8 cellular contexts compared by ENCODE assay signal in the genomic region with DNA sequence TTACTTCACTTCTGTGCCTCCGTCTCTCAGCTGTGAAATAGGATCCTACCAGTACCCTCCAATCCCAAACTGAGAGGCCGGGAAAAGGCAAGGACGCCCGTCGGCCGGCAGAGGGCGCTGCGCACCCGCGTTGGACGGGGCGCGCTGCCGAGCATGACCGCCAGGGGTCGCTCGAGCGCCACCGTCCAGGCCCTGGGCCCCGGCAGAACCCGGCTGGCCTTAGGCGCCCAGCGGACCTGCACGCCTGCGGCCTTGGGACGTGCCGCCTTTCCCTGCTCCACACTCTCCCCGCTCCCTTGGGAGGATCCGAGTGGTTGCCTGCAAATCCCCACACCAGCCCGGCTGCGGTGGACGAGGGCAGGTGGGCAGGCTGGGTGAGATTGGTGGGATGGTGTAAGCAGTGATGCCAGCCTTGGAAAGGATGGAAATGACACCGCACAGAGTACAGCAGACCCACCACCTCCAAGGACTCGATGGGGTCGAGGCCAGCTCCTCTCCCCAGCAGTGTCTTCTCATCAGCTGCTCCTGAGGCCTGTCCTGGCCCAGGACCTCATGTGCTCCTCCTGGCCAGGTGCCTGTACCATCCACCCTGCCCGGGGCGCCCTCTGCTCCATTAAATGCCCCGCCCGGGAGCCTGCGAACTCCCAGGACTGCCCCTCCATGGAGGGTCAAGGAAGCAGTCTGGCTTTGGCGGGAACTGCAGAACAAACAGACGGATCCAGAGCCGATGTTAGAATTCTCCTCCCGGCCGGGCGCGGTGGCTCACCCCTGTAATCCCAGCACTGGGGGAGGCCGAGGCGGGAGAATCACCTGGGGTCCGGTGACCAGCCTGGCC. TPM values are rescaled to one million over a fixed set of nuclear protein-coding genes. Genes with fewer than 3 reads are reported as not detected.
DNase-seq lines count a peak whose midpoint lies in the region; ATAC-seq, FAIRE-seq and TF ChIP-seq lines count a peak whose summit lies in the region.

No MANE protein-coding gene starts in this region.

- CTCF ChIA-PET in Panc1 (lab: Charles Lee) = interaction anchor here (0.6 to 1.2 kb wide), 9 partner anchors 15 to 545 kb away, joined by 3 to 8 read pairs (median 3); a partner anchor contains a TSS

- H3K9me3 Mint-ChIP-seq in activated T-helper 2 cell treated with anti-CD3 and anti-CD28 coated beads, Interferon-gamma antibody, Interleukin-2, Interleukin-4, amounts not matched to agents 10 μg/mL and 5 μg/mL and 100 μg/mL, durations not matched to agents 14 hours and 24 hours and 36 hours = no peaks in the 10 kb centered on the region
- H3K9me3 Mint-ChIP-seq in neural progenitor cell = peaks cover 2% of the 10 kb centered on the region

- no peaks in the 10 kb centered on the region for H4K20me1 ChIP-seq in neural progenitor cell (ENCODE audit: low read depth)

- POLR2A ChIA-PET in Panc1 (lab: Charles Lee) = no interaction called here

- in situ Hi-C loops in Panc1 (cut with HindIII; ENCODE audit: low pct_unique_long_range_greater_than_20kb, low sequenced_read_pairs) = no loop called here

- H3K4me1 Mint-ChIP-seq in activated T-helper 2 cell treated with anti-CD3 and anti-CD28 coated beads, Interferon-gamma antibody, Interleukin-2, Interleukin-4, amounts not matched to agents 10 μg/mL and 5 μg/mL and 100 μg/mL, durations not matched to agents 14 hours and 24 hours and 36 hours (ENCODE audit: low read depth) = peaks cover 31% of the 10 kb centered on the region
- H3K4me1 Mint-ChIP-seq in neural progenitor cell = peaks cover 11% of the 10 kb centered on the region

- BruUV-seq in Panc1 (replicated peaks; lab: Mats Ljungman, UMichigan) = no TSS peak

- peak; percentile 29 for FAIRE-seq in D721Med (lab: Jason Lieb, UNC)

- no peak overlapping the region for H3K27ac Mint-ChIP-seq in activated T-helper 2 cell treated with anti-CD3 and anti-CD28 coated beads, Interferon-gamma antibody, Interleukin-2, Interleukin-4, amounts not matched to agents 10 μg/mL and 5 μg/mL and 100 μg/mL, durations not matched to agents 14 hours and 24 hours and 36 hours
- H3K27ac Mint-ChIP-seq in neural progenitor cell = no peak overlapping the region

- H3K9me3 ChIP-seq in Panc1 (ENCODE audit: control insufficient read depth, insufficient read depth, low read depth, low read length) = no peaks in the 10 kb centered on the region
- no peaks in the 10 kb centered on the region for H3K9me3 ChIP-seq in neural progenitor cell (ENCODE audit: low read depth)
- no peaks in the 10 kb centered on the region for H3K9me3 ChIP-seq in testis

- H3K4me3 ChIP-seq in Panc1 (ENCODE audit: low read depth in 2 of 2, low read length in 2 of 2) (peak overlapping the region in 1 of 2 experiments; percentile 26; a peak in 2 of 4 replicates), fibroblast of pulmonary artery (replicated peaks; ENCODE audit: low read depth, low read length) (no peak overlapping the region), neural progenitor cell (no peak overlapping the region), testis (peak overlapping the region in 1 of 2 donors; percentile 11)

- H3K4me2 ChIP-seq in neural progenitor cell = no peak overlapping the region

- ATAC-seq in GM21515 (IDR thresholded peaks at IDR 0.05; ENCODE audit: unreplicated experiment) (peak; percentile 75), Panc1 (peak; percentile 90)

- peak overlapping the region; percentile 94 for H2AFZ ChIP-seq in neural progenitor cell (replicated peaks)

- TF ChIP-seq POLR2A in testis (IDR thresholded peaks at IDR 0.05) = no peak

- H3K4me3 Mint-ChIP-seq in activated T-helper 2 cell treated with anti-CD3 and anti-CD28 coated beads, Interferon-gamma antibody, Interleukin-2, Interleukin-4, amounts not matched to agents 10 μg/mL and 5 μg/mL and 100 μg/mL, durations not matched to agents 14 hours and 24 hours and 36 hours (ENCODE audit: low read depth) = no peak overlapping the region
- H3K4me3 Mint-ChIP-seq in neural progenitor cell = no peak overlapping the region

- H3K36me3 ChIP-seq in Panc1 (ENCODE audit: control insufficient read depth, insufficient read depth, low read length) = no peaks in the 10 kb centered on the region
- H3K36me3 ChIP-seq in neural progenitor cell = no peaks in the 10 kb centered on the region
- H3K36me3 ChIP-seq in testis (ENCODE audit: low read depth, missing control alignments) = no peaks in the 10 kb centered on the region

- intact Hi-C loops in Panc1 (cut with micrococcal nuclease; ENCODE audit: unreplicated experiment) (loop anchor here (2.0 to 10.0 kb wide), 4 partner anchors 298 to 590 kb away; a partner anchor contains a TSS), testis (cut with DNase I; ENCODE audit: low total_unique reads) (loop anchor here (5.0 kb wide), 2 partner anchors 297 to 497 kb away; no protein-coding TSS in a partner anchor)
- intact Hi-C loops in activated T-helper 2 cell treated with anti-CD3 and anti-CD28 coated beads, Interferon-gamma antibody, Interleukin-2, Interleukin-4, amounts not matched to agents 10 μg/mL and 5 μg/mL and 100 μg/mL, durations not matched to agents 14 hours and 24 hours and 36 hours (cut with micrococcal nuclease) = loop anchor here (1.0 to 10.0 kb wide), 5 partner anchors 77 to 501 kb away; a partner anchor contains a TSS

- no peak overlapping the region for H3K9ac ChIP-seq in neural progenitor cell

- H3K27me3 ChIP-seq in Panc1 (ENCODE audit: control insufficient read depth, insufficient read depth, low read length) (no peaks in the 10 kb centered on the region), neural progenitor cell (no peaks in the 10 kb centered on the region), testis (no peaks in the 10 kb centered on the region)

- H3F3A ChIP-seq in neural progenitor cell (ENCODE audit: low read depth) = no peaks in the 10 kb centered on the region

- H3K36me3 Mint-ChIP-seq in activated T-helper 2 cell treated with anti-CD3 and anti-CD28 coated beads, Interferon-gamma antibody, Interleukin-2, Interleukin-4, amounts not matched to agents 10 μg/mL and 5 μg/mL and 100 μg/mL, durations not matched to agents 14 hours and 24 hours and 36 hours (ENCODE audit: low read depth) = no peaks in the 10 kb centered on the region
- no peaks in the 10 kb centered on the region for H3K36me3 Mint-ChIP-seq in neural progenitor cell

- no peaks in the 10 kb centered on the region for H3K79me2 ChIP-seq in neural progenitor cell (ENCODE audit: low read depth)

- DNase-seq in D721Med (ENCODE audit: insufficient read length, low spot score) (peak; percentile 92), HUDEP-2 (lab: John Stamatoyannopoulos, UW; ENCODE audit: unreplicated experiment in 76 of 76) (peak in 46 of 76 experiments; percentile 7 to 72 (median 42)), Panc1 (ENCODE audit: low read depth, low spot score) (no peak), fibroblast of pulmonary artery (ENCODE audit: low read depth) (peak; percentile 73), neural progenitor cell (ENCODE audit: low spot score) (peak; percentile 86), testis (peak; percentile 59)
- DNase-seq in activated T-helper 2 cell treated with anti-CD3 and anti-CD28 coated beads, Interferon-gamma antibody, Interleukin-2, Interleukin-4, amounts not matched to agents 10 μg/mL and 5 μg/mL and 100 μg/mL, durations not matched to agents 14 hours and 24 hours and 36 hours (ENCODE audit: low spot score) = peak; percentile 67

- 20 to 30% methylated on average over 19 to 48 of the region's 50 CpGs for WGBS in testis, 2 donors

- H3K27me3 Mint-ChIP-seq in activated T-helper 2 cell treated with anti-CD3 and anti-CD28 coated beads, Interferon-gamma antibody, Interleukin-2, Interleukin-4, amounts not matched to agents 10 μg/mL and 5 μg/mL and 100 μg/mL, durations not matched to agents 14 hours and 24 hours and 36 hours (ENCODE audit: low read depth) = peaks cover 4% of the 10 kb centered on the region
- H3K27me3 Mint-ChIP-seq in neural progenitor cell (ENCODE audit: insufficient read depth, low read depth) = peaks cover 7% of the 10 kb centered on the region

- TF ChIP-seq CTCF in D721Med (IDR thresholded peaks at IDR 0.05; ENCODE audit: insufficient read depth, missing control alignments) = peak; percentile 100
- peak; percentile 100 for TF ChIP-seq CTCF in Panc1 (IDR thresholded peaks at IDR 0.05)
- peak; percentile 82 for TF ChIP-seq CTCF in fibroblast of pulmonary artery (IDR thresholded peaks at IDR 0.05; ENCODE audit: low read length, missing control alignments)
- peak; percentile 100 for TF ChIP-seq CTCF in neural progenitor cell (IDR thresholded peaks at IDR 0.05)
- peak; percentile 100 for TF ChIP-seq CTCF in testis (IDR thresholded peaks at IDR 0.05)

- H3K4me1 ChIP-seq in Panc1 (ENCODE audit: control insufficient read depth, insufficient read depth, low read length) (no peaks in the 10 kb centered on the region), neural progenitor cell (no peaks in the 10 kb centered on the region), testis (peaks cover 6% of the 10 kb centered on the region)

- H3K27ac ChIP-seq in Panc1 (ENCODE audit: low read length) (no peak overlapping the region), neural progenitor cell (no peak overlapping the region), testis (no peak overlapping the region)

RNA-seq across cellular contexts. Expression of a gene that starts 47.4 kb away (rescaled TPM):
- total RNA-seq in Panc1 (2021; ENCODE audit: unreplicated experiment) (58.2 TPM), neural progenitor cell (ENCODE audit: low replicate concordance) (116 and 171 TPM in 2 replicates), testis (10 to 100 TPM; 31.7 to 39.9 TPM)
- 19.9 TPM for polyA plus RNA-seq in Panc1 (2012; ENCODE audit: insufficient read length)
- 187 and 191 TPM in 2 replicates for total RNA-seq in activated T-helper 2 cell treated with anti-CD3 and anti-CD28 coated beads, Interferon-gamma antibody, Interleukin-2, Interleukin-4, amounts not matched to agents 10 μg/mL and 5 μg/mL and 100 μg/mL, durations not matched to agents 14 hours and 24 hours and 36 hours
- 40.3 TPM for polyA plus RNA-seq in testis (ENCODE audit: insufficient read depth, low read depth, low replicate concordance)
